ENCODE assay signal across 24 cellular contexts in the genomic region with DNA sequence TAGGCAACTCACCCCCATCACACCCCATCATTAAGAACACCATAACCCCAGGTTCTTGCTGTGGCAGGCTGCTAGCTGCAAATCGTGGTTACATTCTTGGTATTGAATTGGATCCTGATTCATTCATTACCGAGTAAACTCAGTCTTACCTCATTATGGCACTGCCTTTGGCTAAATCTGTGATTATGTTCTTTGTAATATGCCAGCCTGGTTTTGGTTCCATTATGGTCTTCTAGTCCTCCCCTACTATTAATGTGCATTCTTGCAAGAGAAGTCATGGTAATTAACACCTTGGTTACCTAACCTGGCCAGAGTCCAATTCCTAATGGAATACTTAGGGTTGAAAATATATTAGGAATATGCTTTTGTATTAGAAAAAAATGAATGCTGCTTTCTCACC.
"Had no signal": no experiment of that assay in that cellular context is flagged by ENCODE, and none has a peak within 500 bp of the region (broad histone marks: within the 10 kb centered on the region; RNA-seq: fewer than 3 reads in every experiment).

No MANE protein-coding gene starts in this region.

- H3K4me1 Mint-ChIP-seq: T-helper 17 cell, WTC11 had no signal

- H3K36me3 ChIP-seq: cardiac muscle cell, MG63 had no signal

- ATAC-seq: activated CD8-positive, alpha-beta T cell treated with anti-CD3 and anti-CD28 coated beads, Interleukin-2, amount 10 ng/mL, durations not matched to agents 7 days and 5 days; activated T-cell treated with anti-CD3 and anti-CD28 coated beads, Interleukin-2, amount 50 U/mL, for 4 hours; PC-3; T-helper 17 cell had no signal

- H3K27ac ChIP-seq: cardiac muscle cell had no signal

- H3K27me3 ChIP-seq: cardiac muscle cell, MG63 had no signal

- H3K36me3 Mint-ChIP-seq: activated naive CD8-positive, alpha-beta T cell; brain; WTC11 had no signal

- H3K4me3 Mint-ChIP-seq: activated CD8-positive, alpha-beta T cell treated with anti-CD3 and anti-CD28 coated beads, Interleukin-2, amount 10 ng/mL, durations not matched to agents 7 days and 5 days; activated naive CD4-positive, alpha-beta T cell treated with anti-CD3 and anti-CD28 coated beads for 36 hours; activated naive CD8-positive, alpha-beta T cell; activated T-cell treated with anti-CD3 and anti-CD28 coated beads, Interleukin-2, amount 50 U/mL, for 4 hours; brain; T-helper 17 cell; WTC11 had no signal

- H3K4me3 ChIP-seq: cardiac muscle cell, MG63 had no signal

- H3K27ac Mint-ChIP-seq: activated CD8-positive, alpha-beta T cell treated with anti-CD3 and anti-CD28 coated beads, Interleukin-2, amount 10 ng/mL, durations not matched to agents 7 days and 5 days; activated naive CD4-positive, alpha-beta T cell treated with anti-CD3 and anti-CD28 coated beads for 36 hours; activated naive CD8-positive, alpha-beta T cell; T-helper 17 cell; WTC11 had no signal

- H3K27me3 Mint-ChIP-seq: activated naive CD8-positive, alpha-beta T cell; brain had no signal

- H3K9me3 ChIP-seq: MG63 had no signal

- H3K9me3 Mint-ChIP-seq: activated naive CD4-positive, alpha-beta T cell treated with anti-CD3 and anti-CD28 coated beads for 36 hours; activated T-cell treated with anti-CD3 and anti-CD28 coated beads, Interleukin-2, amount 50 U/mL, for 4 hours; brain; WTC11 had no signal

- DNase-seq: activated CD4-positive, alpha-beta T cell treated with anti-CD3 and anti-CD28 coated beads for 48 hours; activated CD4-positive, alpha-beta T cell treated with anti-CD3 and anti-CD28 coated beads, Interleukin-2, amount 50 U/mL, for 4 hours; activated CD4-positive, CD25-positive, alpha-beta regulatory T cell treated with anti-CD3 and anti-CD28 coated beads, Interleukin-2, amount 50 U/mL, for 72 hours; activated CD8-positive, alpha-beta T cell treated with anti-CD3 and anti-CD28 coated beads, Interleukin-2, amount 10 ng/mL, durations not matched to agents 7 days and 5 days; activated effector memory CD4-positive, alpha-beta T cell treated with anti-CD3 and anti-CD28 coated beads, Interleukin-2, amount 50 U/mL, for 16 hours; activated naive CD4-positive, alpha-beta T cell treated with anti-CD3 and anti-CD28 coated beads for 36 hours; activated T-cell treated with anti-CD3 and anti-CD28 coated beads, Interleukin-2, amount 50 U/mL, for 4 hours; amygdala; MG63; MV-4-11; NCI-H1092 treated with DMSO at 0.1 percent for 48 hours; NCI-H1694 treated with DMSO at 0.1 percent for 48 hours; NCI-H2029 treated with DMSO at 0.1 percent for 48 hours; NCI-H345; NCI-H510A; NCI-H526 treated with DMSO at 0.1 percent for 48 hours; PC-3; SHP77 treated with DMSO at 0.1 percent for 48 hours; T-helper 17 cell; T-helper 9 cell had no signal
